ENCODE assay signal across 8 cellular contexts in genomic region chr19:41940443-41941409, GRCh38. TPM values are rescaled to one million over a fixed set of nuclear protein-coding genes. Genes with fewer than 3 reads are reported as not detected.
A peak's percentile ranks its signal among the peaks of the same experiment; 100 is the strongest.
DNase-seq lines count a peak whose midpoint lies in the region; ATAC-seq and TF ChIP-seq lines count a peak whose summit lies in the region.

No MANE protein-coding gene starts in this region.

- peak overlapping the region; percentile 96 for H3K27ac Mint-ChIP-seq in CD8-positive, alpha-beta T cell
- H3K27ac Mint-ChIP-seq in neural progenitor cell, result peak overlapping the region; percentile 50

- peak overlapping the region; percentile 86 for H3K4me3 Mint-ChIP-seq in CD8-positive, alpha-beta T cell
- peak overlapping the region; percentile 90 for H3K4me3 Mint-ChIP-seq in neural progenitor cell

- H3K36me3 Mint-ChIP-seq in CD8-positive, alpha-beta T cell, result no peaks in the 10 kb centered on the region
- peaks cover 4% of the 10 kb centered on the region for H3K36me3 Mint-ChIP-seq in neural progenitor cell

- H3K27me3 ChIP-seq in CD8-positive, alpha-beta T cell (ENCODE audit: insufficient read depth, low read length), result no peaks in the 10 kb centered on the region
- peaks cover 8% of the 10 kb centered on the region for H3K27me3 ChIP-seq in colonic mucosa
- H3K27me3 ChIP-seq in neural progenitor cell, result peaks cover 75% of the 10 kb centered on the region

- peak overlapping the region; percentile 35 for H3K27ac ChIP-seq in CD8-positive, alpha-beta T cell (ENCODE audit: low read depth, low read length)
- H3K27ac ChIP-seq in colonic mucosa, result no peak overlapping the region
- H3K27ac ChIP-seq in neural progenitor cell, result no peak overlapping the region

- H3K27me3 Mint-ChIP-seq in CD8-positive, alpha-beta T cell (ENCODE audit: low read depth), result no peaks in the 10 kb centered on the region
- H3K27me3 Mint-ChIP-seq in neural progenitor cell (ENCODE audit: insufficient read depth, low read depth), result peaks cover 37% of the 10 kb centered on the region

- CTCF ChIA-PET in CD8-positive, alpha-beta T cell (lab: Charles Lee), result interaction anchor here (0.6 to 3.5 kb wide), 6 partner anchors 10 to 80 kb away, joined by 3 to 18 read pairs (median 4); partner anchors contain the start of gene RPS19

- peaks cover 39% of the 10 kb centered on the region for H3K4me1 ChIP-seq in CD8-positive, alpha-beta T cell (ENCODE audit: insufficient read depth, low read length)
- H3K4me1 ChIP-seq in colonic mucosa (no peaks in the 10 kb centered on the region), neural progenitor cell (no peaks in the 10 kb centered on the region)

- H3K9me3 ChIP-seq in CD8-positive, alpha-beta T cell (ENCODE audit: low read length), result no peaks in the 10 kb centered on the region
- H3K9me3 ChIP-seq in colonic mucosa (no peaks in the 10 kb centered on the region), neural progenitor cell (ENCODE audit: low read depth) (no peaks in the 10 kb centered on the region)

- H3K79me2 ChIP-seq in neural progenitor cell (ENCODE audit: low read depth), result no peaks in the 10 kb centered on the region

- peaks cover 46% of the 10 kb centered on the region for H3K4me1 Mint-ChIP-seq in CD8-positive, alpha-beta T cell (ENCODE audit: low read depth)
- peaks cover 14% of the 10 kb centered on the region for H3K4me1 Mint-ChIP-seq in neural progenitor cell

- peak overlapping the region; percentile 62 for H3K4me3 ChIP-seq in CD8-positive, alpha-beta T cell (ENCODE audit: low read depth, low read length)
- H3K4me3 ChIP-seq in colonic mucosa (peak overlapping the region; percentile 40), neural progenitor cell (peak overlapping the region; percentile 50)

- ATAC-seq in CD8-positive, alpha-beta T cell, result no peak
- ATAC-seq in GM21576 (IDR thresholded peaks at IDR 0.05; ENCODE audit: unreplicated experiment), result no peak
- no peak for ATAC-seq in GM18498 (IDR thresholded peaks at IDR 0.05; ENCODE audit: unreplicated experiment)

- DNase-seq in CD8-positive, alpha-beta T cell, result no peak
- DNase-seq in NCI-H2227 (lab: John Stamatoyannopoulos, UW; ENCODE audit: unreplicated experiment) (peak; percentile 85), colonic mucosa (no peak), neural progenitor cell (ENCODE audit: low spot score) (no peak), mucosa of gallbladder (ENCODE audit: low spot score) (no peak), NK-92 (lab: John Stamatoyannopoulos, UW; ENCODE audit: unreplicated experiment) (no peak)

- TF ChIP-seq CTCF in CD8-positive, alpha-beta T cell (IDR thresholded peaks at IDR 0.05), result no peak
- no peak for TF ChIP-seq CTCF in colonic mucosa (IDR thresholded peaks at IDR 0.05)
- no peak for TF ChIP-seq CTCF in neural progenitor cell (IDR thresholded peaks at IDR 0.05)

- no peaks in the 10 kb centered on the region for H3K36me3 ChIP-seq in CD8-positive, alpha-beta T cell (ENCODE audit: insufficient read depth, low read length)
- no peaks in the 10 kb centered on the region for H3K36me3 ChIP-seq in colonic mucosa
- H3K36me3 ChIP-seq in neural progenitor cell, result no peaks in the 10 kb centered on the region

- POLR2A ChIA-PET in CD8-positive, alpha-beta T cell (lab: Charles Lee), result interaction anchor here (0.6 to 2.9 kb wide), 3 partner anchors 38 to 65 kb away, joined by 3 to 7 read pairs (median 7); no protein-coding TSS in a partner anchor

- H3F3A ChIP-seq in neural progenitor cell (ENCODE audit: low read depth), result peaks cover 8% of the 10 kb centered on the region

- peak overlapping the region; percentile 86 for H2AFZ ChIP-seq in neural progenitor cell (replicated peaks)

- H3K9me3 Mint-ChIP-seq in CD8-positive, alpha-beta T cell, result no peaks in the 10 kb centered on the region
- H3K9me3 Mint-ChIP-seq in neural progenitor cell, result peaks cover 7% of the 10 kb centered on the region

- no peaks in the 10 kb centered on the region for H4K20me1 ChIP-seq in neural progenitor cell (ENCODE audit: low read depth)

- H3K9ac ChIP-seq in colonic mucosa (ENCODE audit: low read depth in 2 of 2, low read length in 2 of 2), result peak overlapping the region in 1 of 2 donors; percentile 78
- H3K9ac ChIP-seq in neural progenitor cell, result no peak overlapping the region

- intact Hi-C loops in CD8-positive, alpha-beta T cell (cut with DNase I, micrococcal nuclease), result no loop called here
- intact Hi-C loops in colonic mucosa (cut with DNase I), result no loop called here

- peak overlapping the region; percentile 86 for H3K4me2 ChIP-seq in neural progenitor cell

RNA-seq across cellular contexts. Expression of gene ERFL, which starts 12.5 kb away (rescaled TPM):
- 1 to 10 TPM; 5.4 to 6.8 TPM for total RNA-seq in CD8-positive, alpha-beta T cell
- total RNA-seq in colonic mucosa (under 1 TPM; 0.42 to 0.47 TPM), neural progenitor cell (ENCODE audit: low replicate concordance) (0.22 and 0.65 TPM in 2 replicates), mucosa of gallbladder (3.4 TPM)

RNA-seq across cellular contexts. Expression of gene RABAC1, which starts 18.4 kb away (rescaled TPM):
- total RNA-seq in CD8-positive, alpha-beta T cell, result 100 to 1,000 TPM in 1 of 2 experiments, 10 to 100 TPM in 1; 99.5 to 114 TPM
- total RNA-seq in colonic mucosa, result 100 to 1,000 TPM; 172 to 197 TPM
- total RNA-seq in neural progenitor cell (ENCODE audit: low replicate concordance), result 33.1 and 108 TPM in 2 replicates
- 188 TPM for total RNA-seq in mucosa of gallbladder

RNA-seq across cellular contexts. Expression of gene ATP1A3, which starts 53.3 kb away (rescaled TPM):
- total RNA-seq in CD8-positive, alpha-beta T cell, result 10 to 100 TPM; 10.2 to 12.3 TPM
- total RNA-seq in colonic mucosa, result 1 to 10 TPM in 1 of 2 donors, under 1 TPM in 1; 0.35 to 1.9 TPM
- total RNA-seq in neural progenitor cell (ENCODE audit: low replicate concordance), result 1.6 TPM in 1 of 2 replicates, not detected in the other
- total RNA-seq in mucosa of gallbladder, result 0.60 TPM

RNA-seq across cellular contexts. Expression of gene ARHGEF1, which starts 57.7 kb away (rescaled TPM):
- 1,000 to 10,000 TPM; 1,125 to 1,160 TPM for total RNA-seq in CD8-positive, alpha-beta T cell
- total RNA-seq in colonic mucosa, result 10 to 100 TPM; 64.1 to 98.7 TPM
- total RNA-seq in neural progenitor cell (ENCODE audit: low replicate concordance), result 10.9 and 25.2 TPM in 2 replicates
- total RNA-seq in mucosa of gallbladder, result 115 TPM
